In genomic region chr7:80537091-80537490, GRCh38 we compare ENCODE assay signal across 30 cellular contexts. TPM values are rescaled to one million over a fixed set of nuclear protein-coding genes. Genes with fewer than 3 reads are reported as not detected.
"Had no signal": no experiment of that assay in that cellular context is flagged by ENCODE, and none has a peak within 500 bp of the region (broad histone marks: within the 10 kb centered on the region; RNA-seq: fewer than 3 reads in every experiment).

No MANE protein-coding gene starts in this region.

- FAIRE-seq: bronchial epithelial cell, K562 had no signal

- H3K27me3 ChIP-seq: Peyer's patch, SJSA1 had no signal

- H3K9me3 Mint-ChIP-seq: activated naive CD4-positive, alpha-beta T cell treated with anti-CD3 and anti-CD28 coated beads, Interleukin-2, amount 10 ng/mL, durations not matched to agents 7 days and 5 days; activated T-cell treated with anti-CD3 and anti-CD28 coated beads, Interleukin-2, amount 50 U/mL, for 72 hours; activated T-helper 2 cell treated with anti-CD3 and anti-CD28 coated beads, Interferon-gamma antibody, Interleukin-2, Interleukin-4, amounts not matched to agents 10 μg/mL and 5 μg/mL and 100 μg/mL, durations not matched to agents 14 hours and 24 hours and 36 hours; T-helper 1 cell treated with Interleukin-12 subunit alpha and Interleukin-12 subunit beta and Interleukin-4 antibody, amounts not matched to agents 30 μg/mL and 1 μg/mL, for 36 hours had no signal

- ATAC-seq: activated CD4-positive, CD25-positive, alpha-beta regulatory T cell treated with anti-CD3 and anti-CD28 coated beads, Interleukin-2, amount 50 U/mL, for 24 hours; activated CD8-positive, alpha-beta T cell treated with anti-CD3 and anti-CD28 coated beads for 36 hours; activated T-cell treated with anti-CD3 and anti-CD28 coated beads, Interleukin-2, amount 50 U/mL, for 72 hours; K562; SK-N-SH treated with all-trans-retinoic acid at 6 μM for 48 hours had no signal

- H3K27ac ChIP-seq: Peyer's patch, RWPE1, SJSA1 had no signal

- H3K27ac Mint-ChIP-seq: activated CD8-positive, alpha-beta T cell treated with anti-CD3 and anti-CD28 coated beads for 36 hours; activated naive CD4-positive, alpha-beta T cell treated with anti-CD3 and anti-CD28 coated beads, Interleukin-2, amount 10 ng/mL, durations not matched to agents 7 days and 5 days; activated naive CD8-positive, alpha-beta T cell treated with anti-CD3 and anti-CD28 coated beads, Interleukin-2, amount 10 ng/mL, durations not matched to agents 7 days and 5 days; activated T-cell treated with anti-CD3 and anti-CD28 coated beads, Interleukin-2, amount 50 U/mL, for 72 hours; activated T-helper 2 cell treated with anti-CD3 and anti-CD28 coated beads, Interferon-gamma antibody, Interleukin-2, Interleukin-4, amounts not matched to agents 10 μg/mL and 5 μg/mL and 100 μg/mL, durations not matched to agents 14 hours and 24 hours and 36 hours; T-helper 1 cell treated with Interleukin-12 subunit alpha and Interleukin-12 subunit beta and Interleukin-4 antibody, amounts not matched to agents 30 μg/mL and 1 μg/mL, for 36 hours had no signal

- H3K4me3 Mint-ChIP-seq: activated CD8-positive, alpha-beta T cell treated with anti-CD3 and anti-CD28 coated beads for 36 hours; activated naive CD4-positive, alpha-beta T cell treated with anti-CD3 and anti-CD28 coated beads, Interleukin-2, amount 10 ng/mL, durations not matched to agents 7 days and 5 days; activated naive CD8-positive, alpha-beta T cell treated with anti-CD3 and anti-CD28 coated beads, Interleukin-2, amount 10 ng/mL, durations not matched to agents 7 days and 5 days; activated T-cell treated with anti-CD3 and anti-CD28 coated beads, Interleukin-2, amount 50 U/mL, for 72 hours; T-helper 1 cell treated with Interleukin-12 subunit alpha and Interleukin-12 subunit beta and Interleukin-4 antibody, amounts not matched to agents 30 μg/mL and 1 μg/mL, for 36 hours had no signal

- H3K9me3 ChIP-seq: Peyer's patch, SJSA1 had no signal

- H3K36me3 ChIP-seq: Peyer's patch, SJSA1 had no signal

- H3K27me3 Mint-ChIP-seq: activated CD8-positive, alpha-beta T cell treated with anti-CD3 and anti-CD28 coated beads for 36 hours; activated naive CD8-positive, alpha-beta T cell treated with anti-CD3 and anti-CD28 coated beads, Interleukin-2, amount 10 ng/mL, durations not matched to agents 7 days and 5 days had no signal

- H3K4me1 Mint-ChIP-seq: activated naive CD4-positive, alpha-beta T cell treated with anti-CD3 and anti-CD28 coated beads, Interleukin-2, amount 10 ng/mL, durations not matched to agents 7 days and 5 days; activated naive CD8-positive, alpha-beta T cell treated with anti-CD3 and anti-CD28 coated beads, Interleukin-2, amount 10 ng/mL, durations not matched to agents 7 days and 5 days had no signal

- H3K4me3 ChIP-seq: K562, Peyer's patch, SJSA1 had no signal

- H3K36me3 Mint-ChIP-seq: activated naive CD4-positive, alpha-beta T cell treated with anti-CD3 and anti-CD28 coated beads, Interleukin-2, amount 10 ng/mL, durations not matched to agents 7 days and 5 days; activated naive CD8-positive, alpha-beta T cell treated with anti-CD3 and anti-CD28 coated beads, Interleukin-2, amount 10 ng/mL, durations not matched to agents 7 days and 5 days had no signal

- H3K4me1 ChIP-seq: Peyer's patch, SJSA1 had no signal

- DNase-seq: activated CD4-positive, alpha-beta T cell treated with anti-CD3 and anti-CD28 coated beads for 4 hours; activated CD8-positive, alpha-beta memory T cell treated with anti-CD3 and anti-CD28 coated beads, Interleukin-2, amount 50 U/mL, for 4 hours; activated CD8-positive, alpha-beta T cell treated with anti-CD3 and anti-CD28 coated beads for 36 hours; activated gamma-delta T cell treated with Interleukin-2 at 50 U/mL for 16 hours; activated naive CD4-positive, alpha-beta T cell treated with anti-CD3 and anti-CD28 coated beads, Interleukin-2, amount 10 ng/mL, durations not matched to agents 7 days and 5 days; activated naive CD8-positive, alpha-beta T cell treated with anti-CD3 and anti-CD28 coated beads, Interleukin-2, amount 10 ng/mL, durations not matched to agents 7 days and 5 days; activated T-cell treated with anti-CD3 and anti-CD28 coated beads, Interleukin-2, amount 50 U/mL, for 72 hours; aorta; central memory CD4-positive, alpha-beta T cell; Karpas-422; NCI-H1048; NCI-H146; NCI-H187 treated with DMSO at 0.1 percent for 48 hours; NCI-H2081 treated with DMSO at 0.1 percent for 48 hours; NCI-H2171; NCI-H226; NCI-H510A; NCI-H526 treated with DMSO at 0.1 percent for 48 hours; NCI-H82; Peyer's patch; Right ventricle myocardium superior; SW 1271 had no signal

RNA-seq across cellular contexts. Expression of gene GNAT3, which starts 25.2 kb away (rescaled TPM):
- total RNA-seq: activated CD8-positive, alpha-beta T cell treated with anti-CD3 and anti-CD28 coated beads for 36 hours; activated naive CD8-positive, alpha-beta T cell treated with anti-CD3 and anti-CD28 coated beads, Interleukin-2, amount 10 ng/mL, durations not matched to agents 7 days and 5 days; activated T-cell treated with anti-CD3 and anti-CD28 coated beads, Interleukin-2, amount 50 U/mL, for 72 hours; activated T-helper 2 cell treated with anti-CD3 and anti-CD28 coated beads, Interferon-gamma antibody, Interleukin-2, Interleukin-4, amounts not matched to agents 10 μg/mL and 5 μg/mL and 100 μg/mL, durations not matched to agents 14 hours and 24 hours and 36 hours; aorta; bronchial epithelial cell; K562; Right ventricle myocardium superior; SJSA1 had no signal
- polyA plus RNA-seq: K562 had no signal
